Comparison of ENCODE assay signal across 25 cellular contexts in the genomic region with DNA sequence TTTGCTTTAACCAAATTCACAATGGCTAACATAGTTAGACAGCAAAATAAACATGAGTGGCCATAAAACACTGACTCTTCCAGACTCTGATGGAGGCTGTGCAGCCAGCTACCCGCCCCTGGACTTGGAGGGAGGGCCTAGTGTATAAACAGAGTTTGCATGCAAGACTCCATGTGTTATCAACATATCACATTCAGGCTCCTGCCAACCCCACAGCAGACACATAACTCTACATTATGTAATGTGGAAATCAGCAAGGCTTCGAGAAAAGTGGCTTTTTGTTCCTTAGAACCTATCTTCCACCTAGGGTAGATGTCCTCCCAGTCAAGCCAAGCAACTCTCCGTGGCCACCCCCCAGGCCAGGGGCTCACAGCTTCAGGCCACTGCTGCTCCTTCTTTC.
"Had no signal": no experiment of that assay in that cellular context is flagged by ENCODE, and none has a peak within 500 bp of the region (broad histone marks: within the 10 kb centered on the region; RNA-seq: fewer than 3 reads in every experiment).

No MANE protein-coding gene starts in this region.

- DNase-seq: activated CD4-positive, alpha-beta memory T cell treated with anti-CD3 and anti-CD28 coated beads, Interleukin-2, amount 10 ng/mL, durations not matched to agents 7 days and 5 days; activated CD4-positive, alpha-beta T cell treated with anti-CD3 and anti-CD28 coated beads for 1 hour; activated CD4-positive, alpha-beta T cell treated with anti-CD3 and anti-CD28 coated beads for 4 hours; activated CD4-positive, alpha-beta T cell treated with anti-CD3 and anti-CD28 coated beads, Interleukin-2, amount 10 ng/mL, durations not matched to agents 7 days and 5 days; activated CD4-positive, alpha-beta T cell treated with anti-CD3 and anti-CD28 coated beads, Interleukin-2, amount 50 U/mL, for 4 hours; activated CD4-positive, CD25-positive, alpha-beta regulatory T cell; activated CD8-positive, alpha-beta memory T cell treated with anti-CD3 and anti-CD28 coated beads, Interleukin-2, amount 50 U/mL, for 48 hours; activated effector memory CD4-positive, alpha-beta T cell treated with Interleukin-2 at 50 U/mL for 16 hours; activated gamma-delta T cell treated with Interleukin-2 at 50 U/mL for 16 hours; activated naive CD4-positive, alpha-beta T cell treated with anti-CD3 and anti-CD28 coated beads for 36 hours; activated naive CD8-positive, alpha-beta T cell treated with anti-CD3 and anti-CD28 coated beads for 36 hours; activated naive CD8-positive, alpha-beta T cell treated with anti-CD3 and anti-CD28 coated beads, Interleukin-2, amount 50 U/mL, for 24 hours; activated T-cell treated with anti-CD3 and anti-CD28 coated beads for 4 hours; activated T-cell treated with anti-CD3 and anti-CD28 coated beads, Interleukin-2, amount 50 U/mL, for 24 hours; adrenal gland; amygdala; aorta; body of pancreas; caudate nucleus; dorsolateral prefrontal cortex; effector memory CD4-positive, alpha-beta T cell; endodermal cell; foreskin melanocyte; hippocampal formation; T-helper 2 cell had no signal
